In the genomic region with DNA sequence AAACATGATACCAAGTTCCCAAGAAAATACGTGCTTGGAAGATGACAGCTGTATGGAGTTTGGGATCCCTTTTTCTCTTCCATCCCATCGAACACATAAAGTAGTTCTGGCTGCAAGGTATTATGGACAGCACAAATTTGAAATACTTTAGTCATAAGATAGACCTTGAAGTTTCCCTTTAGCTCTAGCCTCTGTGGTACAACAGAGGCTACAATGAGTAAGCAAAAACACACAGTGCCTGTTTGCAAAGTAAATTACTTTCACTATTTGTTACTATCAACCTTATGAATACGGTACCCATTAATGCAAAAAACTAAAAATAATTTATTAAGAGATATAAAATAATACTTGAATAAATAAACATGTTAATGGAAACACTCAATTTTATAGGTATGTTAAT, we compare ENCODE assay signal across 22 cellular contexts. TPM values are rescaled to one million over a fixed set of nuclear protein-coding genes. Genes with fewer than 3 reads are reported as not detected.
DNase-seq lines count a peak whose midpoint lies in the region; ATAC-seq lines count a peak whose summit lies in the region.
"Had no signal": no experiment of that assay in that cellular context is flagged by ENCODE, and none has a peak within 500 bp of the region (broad histone marks: within the 10 kb centered on the region; RNA-seq: fewer than 3 reads in every experiment).

No MANE protein-coding gene starts in this region.

- no peaks in the 10 kb centered on the region for H3K9me3 Mint-ChIP-seq in activated CD4-positive, alpha-beta T cell treated with anti-CD3 and anti-CD28 coated beads for 36 hours (ENCODE audit: low read depth)
- H3K9me3 Mint-ChIP-seq: CD4-positive, alpha-beta memory T cell; effector memory CD8-positive, alpha-beta T cell; immature natural killer cell; T-helper 2 cell treated with Interferon-gamma antibody and Interleukin-4, amounts not matched to agents 5 μg/mL and 100 μg/mL, for 36 hours had no signal

- no peaks in the 10 kb centered on the region for H3K27me3 ChIP-seq in neuronal stem cell (ENCODE audit: control insufficient read depth in 3 of 3, insufficient read depth in 3 of 3, low read depth in 1 of 3, low read length in 3 of 3)
- H3K27me3 ChIP-seq: neutrophil, upper lobe of left lung had no signal

- no peak for DNase-seq in activated CD4-positive, alpha-beta T cell treated with anti-CD3 and anti-CD28 coated beads for 36 hours
- no peak for DNase-seq in activated CD4-positive, alpha-beta T cell treated with anti-CD3 and anti-CD28 coated beads for 1 hour
- DNase-seq in M059J (ENCODE audit: low read depth) (peak; percentile 11), neuronal stem cell (ENCODE audit: low spot score) (no peak), DMS79 treated with DMSO at 0.1 percent for 48 hours (lab: John Stamatoyannopoulos, UW) (no peak), 8988T (no peak), NCI-H748 (lab: John Stamatoyannopoulos, UW; ENCODE audit: unreplicated experiment) (no peak)
- DNase-seq: activated gamma-delta T cell; CD4-positive, alpha-beta memory T cell; cerebellar nuclear complex; effector memory CD8-positive, alpha-beta T cell; head of caudate nucleus; immature natural killer cell; NCI-H1092 treated with DMSO at 0.1 percent for 48 hours; NCI-H2171; right cardiac atrium; stimulated activated naive CD4-positive, alpha-beta T cell treated with Interleukin-2 at 50 U/mL for 16 hours; upper lobe of left lung had no signal

- no peak overlapping the region for H3K14ac ChIP-seq in neuronal stem cell (ENCODE audit: low read length)

- peaks cover 2% of the 10 kb centered on the region for H3K27me3 Mint-ChIP-seq in activated CD4-positive, alpha-beta T cell treated with anti-CD3 and anti-CD28 coated beads for 36 hours

- no peak overlapping the region for H4K8ac ChIP-seq in neuronal stem cell (ENCODE audit: low read depth, low read length)

- no peak overlapping the region for H3K4me2 ChIP-seq in neuronal stem cell (ENCODE audit: insufficient read depth, low read length, poor library complexity, severe bottlenecking)

- CTCF ChIA-PET in activated CD4-positive, alpha-beta T cell treated with anti-CD3 and anti-CD28 coated beads for 36 hours (lab: Charles Lee) = interaction anchor here (0.6 to 2.1 kb wide), 3 partner anchors 10 to 384 kb away, joined by 3 to 12 read pairs (median 4); no protein-coding TSS in a partner anchor

- no peak overlapping the region for H3K4me3 ChIP-seq in neuronal stem cell (ENCODE audit: low read length in 2 of 2)
- H3K4me3 ChIP-seq: upper lobe of left lung had no signal

- no peaks in the 10 kb centered on the region for H3K36me3 Mint-ChIP-seq in activated CD4-positive, alpha-beta T cell treated with anti-CD3 and anti-CD28 coated beads for 36 hours (ENCODE audit: low read depth)
- H3K36me3 Mint-ChIP-seq: CD4-positive, alpha-beta memory T cell; immature natural killer cell had no signal

- WGBS in neuronal stem cell (ENCODE audit: extremely low coverage in 2 of 2, insufficient read length in 2 of 2, insufficient replicate concordance in 1 of 2), 2 donors = no CpG with 5 or more reads among the region's 3 CpGs

- POLR2A ChIA-PET in activated CD4-positive, alpha-beta T cell treated with anti-CD3 and anti-CD28 coated beads for 36 hours (lab: Charles Lee) = no interaction called here

- H2BK12ac ChIP-seq in neuronal stem cell (ENCODE audit: low read length) = no peak overlapping the region

- no peak overlapping the region for H2AK5ac ChIP-seq in neuronal stem cell (ENCODE audit: low read depth, low read length)

- H3K27ac ChIP-seq in neuronal stem cell (replicated peaks; ENCODE audit: low read length) = no peak overlapping the region
- H3K27ac ChIP-seq: neutrophil, upper lobe of left lung had no signal

- H3K23ac ChIP-seq in neuronal stem cell (ENCODE audit: low read depth, low read length, poor library complexity) = no peak overlapping the region

- no peak overlapping the region for H3K18ac ChIP-seq in neuronal stem cell (ENCODE audit: low read length)

- H3K9ac ChIP-seq in neuronal stem cell (ENCODE audit: low read depth, low read length, poor library complexity) = no peak overlapping the region

- no peaks in the 10 kb centered on the region for H3K9me3 ChIP-seq in neuronal stem cell (replicated peaks in 1 of 2; ENCODE audit: control insufficient read depth in 2 of 2, insufficient read depth in 1 of 2, low read depth in 1 of 2, low read length in 2 of 2)
- H3K9me3 ChIP-seq: neutrophil, upper lobe of left lung had no signal

- H4K91ac ChIP-seq in neuronal stem cell (ENCODE audit: low read depth, low read length, poor library complexity) = no peak overlapping the region

- no peak overlapping the region for H3K4ac ChIP-seq in neuronal stem cell (ENCODE audit: low read length)

- no peak overlapping the region for H2BK15ac ChIP-seq in neuronal stem cell (ENCODE audit: low read length)

- H2BK5ac ChIP-seq in neuronal stem cell (ENCODE audit: low read length) = no peak overlapping the region

- H3K4me3 Mint-ChIP-seq in activated CD4-positive, alpha-beta T cell treated with anti-CD3 and anti-CD28 coated beads for 36 hours = no peak overlapping the region
- H3K4me3 Mint-ChIP-seq: CD4-positive, alpha-beta memory T cell; effector memory CD8-positive, alpha-beta T cell; immature natural killer cell; T-helper 2 cell treated with Interferon-gamma antibody and Interleukin-4, amounts not matched to agents 5 μg/mL and 100 μg/mL, for 36 hours had no signal

- no peaks in the 10 kb centered on the region for H3K79me1 ChIP-seq in neuronal stem cell (ENCODE audit: low read depth, low read length)

- ATAC-seq in activated CD4-positive, alpha-beta T cell treated with anti-CD3 and anti-CD28 coated beads for 36 hours = peak; percentile 23
- peak; percentile 52 for ATAC-seq in GM21619 (IDR thresholded peaks at IDR 0.05; ENCODE audit: unreplicated experiment)
- ATAC-seq: activated CD4-positive, CD25-positive, alpha-beta regulatory T cell treated with anti-CD3 and anti-CD28 coated beads, Interleukin-2, amount 50 U/mL, for 24 hours; effector memory CD8-positive, alpha-beta T cell had no signal

- intact Hi-C loops in activated CD4-positive, alpha-beta T cell treated with anti-CD3 and anti-CD28 coated beads for 36 hours (cut with DNase I, micrococcal nuclease) = loop anchor here in 1 of 2 experiments (2.0 kb wide), 1 partner anchor 67 kb away; no protein-coding TSS in a partner anchor

- no peak overlapping the region for H2BK120ac ChIP-seq in neuronal stem cell (ENCODE audit: low read depth, low read length)

- H2AFZ ChIP-seq in neuronal stem cell (ENCODE audit: low read length) = peak overlapping the region; percentile 9

- no peaks in the 10 kb centered on the region for H3K4me1 ChIP-seq in neuronal stem cell (ENCODE audit: control insufficient read depth in 2 of 2, insufficient read depth in 1 of 2, low read depth in 1 of 2, low read length in 2 of 2)
- H3K4me1 ChIP-seq: upper lobe of left lung had no signal

- H3K27ac Mint-ChIP-seq in activated CD4-positive, alpha-beta T cell treated with anti-CD3 and anti-CD28 coated beads for 36 hours = no peak overlapping the region
- H3K27ac Mint-ChIP-seq: CD4-positive, alpha-beta memory T cell; effector memory CD8-positive, alpha-beta T cell; T-helper 2 cell treated with Interferon-gamma antibody and Interleukin-4, amounts not matched to agents 5 μg/mL and 100 μg/mL, for 36 hours had no signal

- H3K36me3 ChIP-seq in neuronal stem cell (replicated peaks in 1 of 2; ENCODE audit: control insufficient read depth in 2 of 2, insufficient read depth in 2 of 2, low read length in 2 of 2) = no peaks in the 10 kb centered on the region
- H3K36me3 ChIP-seq: neutrophil, upper lobe of left lung had no signal

- peaks cover 30% of the 10 kb centered on the region for H3K4me1 Mint-ChIP-seq in activated CD4-positive, alpha-beta T cell treated with anti-CD3 and anti-CD28 coated beads for 36 hours
- H3K4me1 Mint-ChIP-seq: CD4-positive, alpha-beta memory T cell; immature natural killer cell had no signal

RNA-seq across cellular contexts. Expression of a gene that starts 21.0 kb away (rescaled TPM):
- 10 to 100 TPM; 14.8 to 16.4 TPM for total RNA-seq in activated CD4-positive, alpha-beta T cell treated with anti-CD3 and anti-CD28 coated beads for 36 hours
- total RNA-seq in M059J (2014; rRNA removed; shearing (Covaris generic)) = 3.0 and 7.4 TPM in 2 replicates
- polyA plus RNA-seq in neuronal stem cell (2013, experiment 1 of 2) = 2.3 TPM
- 2.6 TPM for polyA plus RNA-seq in neuronal stem cell (2013, experiment 2 of 2)
